10 cellular contexts compared by ENCODE assay signal in genomic region chr1:153229076-153229829, GRCh38. TPM values are rescaled to one million over a fixed set of nuclear protein-coding genes. Genes with fewer than 3 reads are reported as not detected.
DNase-seq lines count a peak whose midpoint lies in the region; ATAC-seq and TF ChIP-seq lines count a peak whose summit lies in the region.
"Not testable (repeated sequence)": the region's sequence is repeated elsewhere in the genome, so short reads cannot be mapped to it uniquely, and the experiment has no call there.
"Had no signal": no experiment of that assay in that cellular context is flagged by ENCODE, and none has a peak within 500 bp of the region (broad histone marks: within the 10 kb centered on the region; RNA-seq: fewer than 3 reads in every experiment).

No MANE protein-coding gene starts in this region.

- H3K4me1 Mint-ChIP-seq in brain: not testable (repeated sequence)

- H3K27me3 Mint-ChIP-seq in brain: peaks cover 11% of the 10 kb centered on the region

- TF ChIP-seq POLR2A in heart left ventricle (IDR thresholded peaks at IDR 0.05): not testable (repeated sequence)

- 35 to 51% (median 46%) methylated on average over 11 to 12 of the region's 12 CpGs for WGBS in heart left ventricle, 4 donors

- not testable (repeated sequence) for H3K36me3 ChIP-seq in heart left ventricle, neutrophil

- H3K4me3 Mint-ChIP-seq in brain: not testable (repeated sequence)

- H3K27ac ChIP-seq in VCaP, heart left ventricle, neutrophil: not testable (repeated sequence)

- not testable (repeated sequence) for H3K4me3 ChIP-seq in heart left ventricle; neutrophil (ENCODE audit: low read depth in 1 of 2, low read length in 1 of 2)

- DNase-seq in EH (ENCODE audit: low read depth) (peak; percentile 16), HT1080 (ENCODE audit: low read depth) (peak; percentile 33), NCI-H82 (lab: John Stamatoyannopoulos, UW) (peak; percentile 82)
- DNase-seq in heart left ventricle: not testable (repeated sequence)

- H3K9me3 Mint-ChIP-seq in brain: not testable (repeated sequence)

- H3K9me3 ChIP-seq in heart left ventricle, neutrophil: not testable (repeated sequence)

- not testable (repeated sequence) for H3K36me3 Mint-ChIP-seq in brain

- H3K27me3 ChIP-seq in heart left ventricle (peaks cover 0 to 13% (median 6%) of the 10 kb centered on the region in 9 donors), neutrophil (peaks cover 47% of the 10 kb centered on the region)

- intact Hi-C loops in heart left ventricle (cut with DNase I): loop anchor here in 3 of 10 donors (10.0 kb wide), 2 partner anchors 354 to 574 kb away; partner anchors contain the start of gene SMCP (in 1 of the 3)

- peaks cover 0 to 30% (median 0%) of the 10 kb centered on the region in 12 donors for H3K4me1 ChIP-seq in heart left ventricle
- peaks cover 39 to 47% of the 10 kb centered on the region in 2 experiments for H3K4me1 ChIP-seq in neutrophil (ENCODE audit: control insufficient read depth in 1 of 2, insufficient read depth in 1 of 2, low read depth in 1 of 2, low read length in 1 of 2)

- H3K27ac Mint-ChIP-seq in brain: not testable (repeated sequence)

- TF ChIP-seq CTCF in VCaP (conservative IDR thresholded peaks at IDR 0.05): peak; percentile 59
- peak; percentile 28 to 49 for TF ChIP-seq CTCF in brain (conservative IDR thresholded peaks at IDR 0.05)
- TF ChIP-seq CTCF in heart left ventricle (IDR thresholded peaks at IDR 0.05): peak in 11 of 12 donors; percentile 9 to 51 (median 27)
- peak; percentile 14 for TF ChIP-seq CTCF in neutrophil (IDR thresholded peaks at IDR 0.05)

- ATAC-seq in heart left ventricle: peak in 1 of 4 donors; percentile 49

RNA-seq across cellular contexts. Expression of gene PRR9, which starts 11.9 kb away (rescaled TPM):
- 1.3 and 2.0 TPM in 2 replicates for total RNA-seq in HT1080 (2014; rRNA removed; shearing (Covaris generic))
- polyA plus RNA-seq in HT1080 (2015; cell fraction: cytosol; rRNA removed): 0.33 and 0.41 TPM in 2 replicates
- 0.27 TPM in 1 of 2 replicates, not detected in the other for polyA plus RNA-seq in HT1080 (2015; cell fraction: nucleus; rRNA removed)
- polyA plus RNA-seq in brain (ENCODE audit: insufficient read depth, low read depth, low replicate concordance) (not detected), heart left ventricle (not detected)
- 1 to 10 TPM in 1 of 9 donors, not detected in 8; 1.1 TPM for total RNA-seq in heart left ventricle
- total RNA-seq: activated T-helper 2 cell treated with anti-CD3 and anti-CD28 coated beads, Interferon-gamma antibody, Interleukin-2, Interleukin-4, amounts not matched to agents 10 μg/mL and 5 μg/mL and 100 μg/mL, durations not matched to agents 14 hours and 24 hours and 36 hours had no signal
- polyA plus RNA-seq: IgD-negative memory B cell, neural cell had no signal

RNA-seq across cellular contexts. Expression of gene LELP1, which starts 26.0 kb away (rescaled TPM):
- total RNA-seq in HT1080 (2014; rRNA removed; shearing (Covaris generic)): not detected in 2 replicates
- polyA plus RNA-seq in HT1080 (2015; cell fraction: cytosol; rRNA removed): not detected in 2 replicates
- not detected in 2 replicates for polyA plus RNA-seq in HT1080 (2015; cell fraction: nucleus; rRNA removed)
- polyA plus RNA-seq in brain (ENCODE audit: insufficient read depth, low read depth, low replicate concordance): not detected
- total RNA-seq in heart left ventricle: not detected
- polyA plus RNA-seq in heart left ventricle: not detected
- total RNA-seq: activated T-helper 2 cell treated with anti-CD3 and anti-CD28 coated beads, Interferon-gamma antibody, Interleukin-2, Interleukin-4, amounts not matched to agents 10 μg/mL and 5 μg/mL and 100 μg/mL, durations not matched to agents 14 hours and 24 hours and 36 hours had no signal
- polyA plus RNA-seq: IgD-negative memory B cell, neural cell had no signal

RNA-seq across cellular contexts. Expression of gene LORICRIN, which starts 30.2 kb away (rescaled TPM):
- total RNA-seq in HT1080 (2014; rRNA removed; shearing (Covaris generic)): not detected in 2 replicates
- not detected in 2 replicates for polyA plus RNA-seq in HT1080 (2015; cell fraction: cytosol; rRNA removed)
- not detected in 2 replicates for polyA plus RNA-seq in HT1080 (2015; cell fraction: nucleus; rRNA removed)
- polyA plus RNA-seq in brain (ENCODE audit: insufficient read depth, low read depth, low replicate concordance) (not detected), heart left ventricle (not detected)
- total RNA-seq in heart left ventricle: not detected
- total RNA-seq: activated T-helper 2 cell treated with anti-CD3 and anti-CD28 coated beads, Interferon-gamma antibody, Interleukin-2, Interleukin-4, amounts not matched to agents 10 μg/mL and 5 μg/mL and 100 μg/mL, durations not matched to agents 14 hours and 24 hours and 36 hours had no signal
- polyA plus RNA-seq: IgD-negative memory B cell had no signal
